8 cellular contexts compared by ENCODE assay signal in genomic region chr1:84996846-84997666, GRCh38. TPM values are rescaled to one million over a fixed set of nuclear protein-coding genes. Genes with fewer than 3 reads are reported as not detected.
DNase-seq lines count a peak whose midpoint lies in the region; ATAC-seq and TF ChIP-seq lines count a peak whose summit lies in the region.

MCOLN2 (minus strand) TSS chr1:84997113; CDS start chr1:84996872, 241 bp downstream.

- H3K27ac Mint-ChIP-seq in chondrocyte (ENCODE audit: unreplicated experiment) = no peak within 1 kb of the TSS

- DNase-seq in GM10266 (ENCODE audit: extremely low spot score) = peak; percentile 86
- DNase-seq in Jurkat, Clone E6-1 (ENCODE audit: low read depth, low spot score) = no peak
- peak; percentile 49 for DNase-seq in T-helper 9 cell
- DNase-seq in chondrocyte (ENCODE audit: low spot score) = no peak
- no peak for DNase-seq in lower leg skin (ENCODE audit: low spot score in 2 of 2)
- peak in 5 of 6 experiments; percentile 29 to 57 (median 40) for DNase-seq in stimulated activated naive CD4-positive, alpha-beta T cell (lab: John Stamatoyannopoulos, UW)
- no peak for DNase-seq in inferior parietal cortex (ENCODE audit: extremely low spot score)

- H3K4me1 Mint-ChIP-seq in chondrocyte (ENCODE audit: low read depth) = peaks cover 16% of the 10 kb centered on the region

- peak within 1 kb of the TSS; percentile 67 for H3K4me3 Mint-ChIP-seq in chondrocyte (ENCODE audit: unreplicated experiment)

- no peak for TF ChIP-seq POLR2A in lower leg skin (IDR thresholded peaks at IDR 0.05)

- TF ChIP-seq CTCF in GM10266 (IDR thresholded peaks at IDR 0.05; ENCODE audit: control insufficient read depth, insufficient read depth, low read depth, missing control alignments) (peak; percentile 5), chondrocyte (IDR thresholded peaks at IDR 0.05) (no peak), lower leg skin (IDR thresholded peaks at IDR 0.05) (no peak)

- intact Hi-C loops in lower leg skin (cut with DNase I; ENCODE audit: low total_unique reads) = no loop called here

- ATAC-seq in GM21717 (IDR thresholded peaks at IDR 0.05; ENCODE audit: unreplicated experiment) = peak; percentile 43

- peaks cover 15% of the 10 kb centered on the region for H3K9me3 Mint-ChIP-seq in chondrocyte (ENCODE audit: low read depth)

- H3K27me3 Mint-ChIP-seq in chondrocyte (ENCODE audit: low read depth) = peaks cover 66% of the 10 kb centered on the region

- WGBS in lower leg skin, 2 donors = 0 to 1% methylated on average over 36 to 39 of the region's 87 CpGs

- peak within 1 kb of the TSS; percentile 50 for H3K4me3 ChIP-seq in Jurkat, Clone E6-1 (ENCODE audit: low read length)
- peak within 1 kb of the TSS; percentile 27 for H3K4me3 ChIP-seq in lower leg skin (ENCODE audit: low read depth, poor library complexity, severe bottlenecking)

- peaks cover 10% of the 10 kb centered on the region for H3K36me3 Mint-ChIP-seq in chondrocyte (ENCODE audit: low read depth)

RNA-seq across cellular contexts. Expression of gene MCOLN2, which starts in this region (rescaled TPM):
- 19.3 TPM for polyA plus RNA-seq in Jurkat, Clone E6-1 (2012; ENCODE audit: insufficient read depth, insufficient read length)
- total RNA-seq in chondrocyte = not detected in 3 replicates
- total RNA-seq in lower leg skin = 1 to 10 TPM in 3 of 4 donors, under 1 TPM in 1; 0.44 to 1.9 (median 1.5) TPM

Comparison
In these comparisons a context has a peak if more than half of its experiments do, and no peak if none do; other contexts are left out.
1. DNase-seq: peak in GM10266 (single experiment), T-helper 9 cell (single experiment) and stimulated activated naive CD4-positive, alpha-beta T cell (5 of 6); none in Jurkat, Clone E6-1 (single experiment), chondrocyte (single experiment), lower leg skin (0 of 2) and inferior parietal cortex (single experiment).